Comparison of ENCODE assay signal across 1 cellular context in genomic region chr12:54304187-54304810, GRCh38.
TF ChIP-seq lines count a peak whose summit lies in the region.

No MANE protein-coding gene starts in this region.

TF ChIP-seq in HEK293, 187 proteins besides CTCF, POLR2A, EP300 and RAD21 (continued from another document):
- TF ChIP-seq ZNF433 (tag by site-specific recombination; IDR thresholded peaks at IDR 0.05; ENCODE audit: low read depth) (no peak), KLF8 (tag by site-specific recombination; IDR thresholded peaks at IDR 0.05) (no peak), ZNF274 (IDR thresholded peaks at IDR 0.05; ENCODE audit: low read length) (no peak), ZNF274 (tag by site-specific recombination; IDR thresholded peaks at IDR 0.05; ENCODE audit: borderline replicate concordance) (no peak), HOXA7 (CRISPR knock-in tag; IDR thresholded peaks at IDR 0.05; ENCODE audit: borderline replicate concordance) (no peak), BCL6B (tag by site-specific recombination; IDR thresholded peaks at IDR 0.05) (no peak), YY1 (tag by site-specific recombination; IDR thresholded peaks at IDR 0.05) (no peak), ZIC2 (tag by site-specific recombination; IDR thresholded peaks at IDR 0.05) (peak; percentile 99), ZNF596 (tag by site-specific recombination; IDR thresholded peaks at IDR 0.05) (no peak), GLI4 (tag by site-specific recombination; IDR thresholded peaks at IDR 0.05) (no peak), ZNF292 (tag by site-specific recombination; IDR thresholded peaks at IDR 0.05; ENCODE audit: borderline replicate concordance, low read depth) (no peak), GLIS1 (tag by site-specific recombination; IDR thresholded peaks at IDR 0.05) (peak; percentile 96), ZNF335 (tag by site-specific recombination; conservative IDR thresholded peaks at IDR 0.05) (peak; percentile 100), ATF2 (tag by site-specific recombination; IDR thresholded peaks at IDR 0.05; ENCODE audit: low read depth) (no peak), ZNF114 (tag by site-specific recombination; IDR thresholded peaks at IDR 0.05) (no peak), ZNF121 (tag by site-specific recombination; IDR thresholded peaks at IDR 0.05) (no peak), SALL2 (tag by site-specific recombination; IDR thresholded peaks at IDR 0.05; ENCODE audit: borderline replicate concordance) (no peak), SP2 (tag by site-specific recombination; IDR thresholded peaks at IDR 0.05) (peak; percentile 54)
- TF ChIP-seq, protein P1, sequence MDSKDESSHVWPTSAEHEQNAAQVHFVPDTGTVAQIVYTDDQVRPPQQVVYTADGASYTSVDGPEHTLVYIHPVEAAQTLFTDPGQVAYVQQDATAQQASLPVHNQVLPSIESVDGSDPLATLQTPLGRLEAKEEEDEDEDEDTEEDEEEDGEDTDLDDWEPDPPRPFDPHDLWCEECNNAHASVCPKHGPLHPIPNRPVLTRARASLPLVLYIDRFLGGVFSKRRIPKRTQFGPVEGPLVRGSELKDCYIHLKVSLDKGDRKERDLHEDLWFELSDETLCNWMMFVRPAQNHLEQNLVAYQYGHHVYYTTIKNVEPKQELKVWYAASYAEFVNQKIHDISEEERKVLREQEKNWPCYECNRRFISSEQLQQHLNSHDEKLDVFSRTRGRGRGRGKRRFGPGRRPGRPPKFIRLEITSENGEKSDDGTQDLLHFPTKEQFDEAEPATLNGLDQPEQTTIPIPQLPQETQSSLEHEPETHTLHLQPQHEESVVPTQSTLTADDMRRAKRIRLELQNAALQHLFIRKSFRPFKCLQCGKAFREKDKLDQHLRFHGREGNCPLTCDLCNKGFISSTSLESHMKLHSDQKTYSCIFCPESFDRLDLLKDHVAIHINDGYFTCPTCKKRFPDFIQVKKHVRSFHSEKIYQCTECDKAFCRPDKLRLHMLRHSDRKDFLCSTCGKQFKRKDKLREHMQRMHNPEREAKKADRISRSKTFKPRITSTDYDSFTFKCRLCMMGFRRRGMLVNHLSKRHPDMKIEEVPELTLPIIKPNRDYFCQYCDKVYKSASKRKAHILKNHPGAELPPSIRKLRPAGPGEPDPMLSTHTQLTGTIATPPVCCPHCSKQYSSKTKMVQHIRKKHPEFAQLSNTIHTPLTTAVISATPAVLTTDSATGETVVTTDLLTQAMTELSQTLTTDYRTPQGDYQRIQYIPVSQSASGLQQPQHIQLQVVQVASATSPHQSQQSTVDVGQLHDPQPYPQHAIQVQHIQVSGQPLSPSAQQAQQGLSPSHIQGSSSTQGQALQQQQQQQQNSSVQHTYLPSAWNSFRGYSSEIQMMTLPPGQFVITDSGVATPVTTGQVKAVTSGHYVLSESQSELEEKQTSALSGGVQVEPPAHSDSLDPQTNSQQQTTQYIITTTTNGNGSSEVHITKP (tag by site-specific recombination; IDR thresholded peaks at IDR 0.05): no peak
- TF ChIP-seq, protein P2, sequence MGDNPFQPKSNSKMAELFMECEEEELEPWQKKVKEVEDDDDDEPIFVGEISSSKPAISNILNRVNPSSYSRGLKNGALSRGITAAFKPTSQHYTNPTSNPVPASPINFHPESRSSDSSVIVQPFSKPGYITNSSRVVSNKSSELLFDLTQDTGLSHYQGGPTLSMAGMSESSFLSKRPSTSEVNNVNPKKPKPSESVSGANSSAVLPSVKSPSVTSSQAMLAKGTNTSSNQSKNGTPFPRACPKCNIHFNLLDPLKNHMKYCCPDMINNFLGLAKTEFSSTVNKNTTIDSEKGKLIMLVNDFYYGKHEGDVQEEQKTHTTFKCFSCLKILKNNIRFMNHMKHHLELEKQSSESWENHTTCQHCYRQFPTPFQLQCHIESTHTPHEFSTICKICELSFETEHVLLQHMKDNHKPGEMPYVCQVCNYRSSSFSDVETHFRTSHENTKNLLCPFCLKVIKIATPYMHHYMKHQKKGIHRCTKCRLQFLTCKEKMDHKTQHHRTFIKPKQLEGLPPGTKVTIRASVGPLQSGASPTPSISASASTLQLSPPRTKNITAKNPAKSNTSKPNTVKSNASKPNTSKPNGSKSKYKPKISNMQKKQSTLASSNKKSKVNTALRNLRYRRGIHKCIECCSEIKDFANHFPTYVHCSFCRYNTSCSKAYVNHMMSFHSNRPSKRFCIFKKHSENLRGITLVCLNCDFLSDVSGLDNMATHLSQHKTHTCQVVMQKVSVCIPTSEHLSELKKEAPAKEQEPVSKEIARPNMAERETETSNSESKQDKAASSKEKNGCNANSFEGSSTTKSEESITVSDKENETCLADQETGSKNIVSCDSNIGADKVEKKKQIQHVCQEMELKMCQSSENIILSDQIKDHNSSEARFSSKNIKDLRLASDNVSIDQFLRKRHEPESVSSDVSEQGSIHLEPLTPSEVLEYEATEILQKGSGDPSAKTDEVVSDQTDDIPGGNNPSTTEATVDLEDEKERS (tag by site-specific recombination; IDR thresholded peaks at IDR 0.05): no peak
